ENCODE assay signal across 1 cellular context in genomic region chr20:52869698-52870288, GRCh38.
TF ChIP-seq lines count a peak whose summit lies in the region.

No MANE protein-coding gene starts in this region.

TF ChIP-seq in GM12878, 131 proteins besides CTCF, POLR2A, EP300 and RAD21 (continued from another document):
- TF ChIP-seq STAT3 (IDR thresholded peaks at IDR 0.05; ENCODE audit: low read depth, low read length) (no peak), PML (IDR thresholded peaks at IDR 0.05; ENCODE audit: low read length) (no peak), ZNF384 (IDR thresholded peaks at IDR 0.05; ENCODE audit: borderline replicate concordance, low read depth, low read length) (peak; percentile 56; the same call in 1 of the 2 replicates)
